13 cellular contexts compared by ENCODE assay signal in genomic region chr4:19883841-19884240, GRCh38.
"Had no signal": no experiment of that assay in that cellular context is flagged by ENCODE, and none has a peak within 500 bp of the region (broad histone marks: within the 10 kb centered on the region; RNA-seq: fewer than 3 reads in every experiment).

No MANE protein-coding gene starts in this region.

- H3K27ac ChIP-seq: right atrium auricular region, tibial nerve had no signal

- H3K36me3 ChIP-seq: right atrium auricular region, tibial nerve had no signal

- H3K4me1 ChIP-seq: right atrium auricular region, tibial nerve had no signal

- H3K27me3 ChIP-seq: right atrium auricular region, tibial nerve had no signal

- DNase-seq: activated CD4-positive, alpha-beta T cell treated with anti-CD3 and anti-CD28 coated beads, Interleukin-2, amount 50 U/mL, for 1 hour; activated CD4-positive, CD25-positive, alpha-beta regulatory T cell; activated naive CD4-positive, alpha-beta T cell treated with anti-CD3 and anti-CD28 coated beads, Interleukin-2, amount 50 U/mL, for 16 hours; amniotic stem cell; head of caudate nucleus; left colon; naive thymus-derived CD4-positive, alpha-beta T cell; posterior cingulate gyrus; small intestine; T-helper 2 cell had no signal

- H3K4me3 ChIP-seq: lung, right atrium auricular region, tibial nerve had no signal

- ATAC-seq: left colon; naive thymus-derived CD4-positive, alpha-beta T cell had no signal

- H3K9me3 ChIP-seq: right atrium auricular region had no signal
